Comparison of ENCODE assay signal across 7 cellular contexts in genomic region chr13:100394005-100394695, GRCh38.
DNase-seq lines count a peak whose midpoint lies in the region; ATAC-seq, FAIRE-seq and TF ChIP-seq lines count a peak whose summit lies in the region.

No MANE protein-coding gene starts in this region.

- peaks cover 21% of the 10 kb centered on the region for H3K4me1 Mint-ChIP-seq in stimulated activated naive CD8-positive, alpha-beta T cell treated with anti-CD3 and anti-CD28 coated beads, Interleukin-15, amount 100 ng/mL, for 72 hours

- peak overlapping the region; percentile 7 to 61 for H3K27ac Mint-ChIP-seq in stimulated activated naive CD8-positive, alpha-beta T cell treated with anti-CD3 and anti-CD28 coated beads, Interleukin-15, amount 100 ng/mL, for 72 hours

- DNase-seq in GM12891 (ENCODE audit: insufficient read length, low spot score) (no peak), GM20000 (ENCODE audit: low spot score) (peak; percentile 54), brain microvascular endothelial cell (peak; percentile 86), germinal center (ENCODE audit: low spot score) (no peak), NCI-H774 (lab: John Stamatoyannopoulos, UW) (no peak)
- peak; percentile 23 to 65 for DNase-seq in stimulated activated naive CD8-positive, alpha-beta T cell treated with anti-CD3 and anti-CD28 coated beads, Interleukin-15, amount 100 ng/mL, for 72 hours

- no peaks in the 10 kb centered on the region for H3K27me3 ChIP-seq in brain microvascular endothelial cell (replicated peaks)

- H3K27ac ChIP-seq in brain microvascular endothelial cell = peak overlapping the region; percentile 97

- in situ Hi-C loops in brain microvascular endothelial cell (cut with HindIII; ENCODE audit: low pct_ligation_motif_present, low sequenced_read_pairs) = no loop called here

- TF ChIP-seq CTCF in GM20000 (IDR thresholded peaks at IDR 0.05; ENCODE audit: extremely low read depth, missing control alignments) = no peak
- no peak for TF ChIP-seq CTCF in brain microvascular endothelial cell (IDR thresholded peaks at IDR 0.05; ENCODE audit: low read depth, low read length, missing control alignments)

- H3K4me3 Mint-ChIP-seq in stimulated activated naive CD8-positive, alpha-beta T cell treated with anti-CD3 and anti-CD28 coated beads, Interleukin-15, amount 100 ng/mL, for 72 hours = peak overlapping the region in 1 of 2 donors; percentile 31

- H3K4me3 ChIP-seq in brain microvascular endothelial cell (ENCODE audit: low read depth, low read length) = no peak overlapping the region

- H3K9me3 Mint-ChIP-seq in stimulated activated naive CD8-positive, alpha-beta T cell treated with anti-CD3 and anti-CD28 coated beads, Interleukin-15, amount 100 ng/mL, for 72 hours = no peaks in the 10 kb centered on the region

- peak; percentile 78 for ATAC-seq in HG03469 (IDR thresholded peaks at IDR 0.05; ENCODE audit: unreplicated experiment)
- peak; percentile 91 for ATAC-seq in stimulated activated naive CD8-positive, alpha-beta T cell treated with anti-CD3 and anti-CD28 coated beads, Interleukin-15, amount 100 ng/mL, for 72 hours

- no peaks in the 10 kb centered on the region for H3K27me3 Mint-ChIP-seq in stimulated activated naive CD8-positive, alpha-beta T cell treated with anti-CD3 and anti-CD28 coated beads, Interleukin-15, amount 100 ng/mL, for 72 hours

- FAIRE-seq in GM12891 (lab: Jason Lieb, UNC) = peak; percentile 55

- no peaks in the 10 kb centered on the region for H3K36me3 ChIP-seq in brain microvascular endothelial cell (replicated peaks)

- no peak for TF ChIP-seq POLR2A in GM12891 (IDR thresholded peaks at IDR 0.05; ENCODE audit: low read depth, low read length)

TF ChIP-seq in GM12891, 5 proteins besides CTCF, POLR2A, EP300 and RAD21:
- TF ChIP-seq PAX5 (IDR thresholded peaks at IDR 0.05; ENCODE audit: insufficient read depth, low read length, severe bottlenecking) (no peak), POLR2AphosphoS5 (IDR thresholded peaks at IDR 0.05; ENCODE audit: low read depth, low read length) (no peak), POU2F2 (IDR thresholded peaks at IDR 0.05; ENCODE audit: low read depth, low read length) (no peak), TAF1 (IDR thresholded peaks at IDR 0.05; ENCODE audit: low read depth, low read length) (no peak), SPI1 (IDR thresholded peaks at IDR 0.05; ENCODE audit: low read depth, low read length) (no peak)

Comparison
In these comparisons a context has a peak if more than half of its experiments do, and no peak if none do; other contexts are left out.
1. DNase-seq: peak in GM20000 (single experiment), brain microvascular endothelial cell (single experiment) and stimulated activated naive CD8-positive, alpha-beta T cell treated with anti-CD3 and anti-CD28 coated beads, Interleukin-15, amount 100 ng/mL, for 72 hours (2 of 2); none in GM12891 (single experiment), germinal center (single experiment) and NCI-H774 (single experiment).